1 cellular context compared by ENCODE assay signal in genomic region chr20:14984768-14985622, GRCh38.
TF ChIP-seq lines count a peak whose summit lies in the region.

No MANE protein-coding gene starts in this region.

TF ChIP-seq in HepG2, 621 proteins besides CTCF, POLR2A, EP300 and RAD21 (continued from another document and continues in another):
- TF ChIP-seq, protein P1, sequence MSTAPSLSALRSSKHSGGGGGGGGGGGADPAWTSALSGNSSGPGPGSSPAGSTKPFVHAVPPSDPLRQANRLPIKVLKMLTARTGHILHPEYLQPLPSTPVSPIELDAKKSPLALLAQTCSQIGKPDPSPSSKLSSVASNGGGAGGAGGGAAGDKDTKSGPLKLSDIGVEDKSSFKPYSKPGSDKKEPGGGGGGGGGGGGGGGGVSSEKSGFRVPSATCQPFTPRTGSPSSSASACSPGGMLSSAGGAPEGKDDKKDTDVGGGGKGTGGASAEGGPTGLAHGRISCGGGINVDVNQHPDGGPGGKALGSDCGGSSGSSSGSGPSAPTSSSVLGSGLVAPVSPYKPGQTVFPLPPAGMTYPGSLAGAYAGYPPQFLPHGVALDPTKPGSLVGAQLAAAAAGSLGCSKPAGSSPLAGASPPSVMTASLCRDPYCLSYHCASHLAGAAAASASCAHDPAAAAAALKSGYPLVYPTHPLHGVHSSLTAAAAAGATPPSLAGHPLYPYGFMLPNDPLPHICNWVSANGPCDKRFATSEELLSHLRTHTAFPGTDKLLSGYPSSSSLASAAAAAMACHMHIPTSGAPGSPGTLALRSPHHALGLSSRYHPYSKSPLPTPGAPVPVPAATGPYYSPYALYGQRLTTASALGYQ (CRISPR knock-in tag; IDR thresholded peaks at IDR 0.05): peak; percentile 97
- TF ChIP-seq ZNF720 (CRISPR knock-in tag; IDR thresholded peaks at IDR 0.05): no peak
- TF ChIP-seq BRF2 (CRISPR knock-in tag; IDR thresholded peaks at IDR 0.05): 0 out of 2 replicates have a peak, but pooled peaks have one; percentile 23
- TF ChIP-seq ZNF407 (CRISPR knock-in tag; IDR thresholded peaks at IDR 0.05; ENCODE audit: not compliant biosample characterization): no peak
- peak; percentile 61; the same call in 1 of the 2 replicates for TF ChIP-seq ETV6 (CRISPR knock-in tag; conservative IDR thresholded peaks at IDR 0.05)
- peak; percentile 58; the same call in 1 of the 2 replicates for TF ChIP-seq ZHX2 (IDR thresholded peaks at IDR 0.05; ENCODE audit: low read depth)
- peak; percentile 42; the same call in 1 of the 2 replicates for TF ChIP-seq ZHX2 (CRISPR knock-in tag; IDR thresholded peaks at IDR 0.05; ENCODE audit: borderline replicate concordance)
- peak; percentile 100 for TF ChIP-seq PAXIP1 (CRISPR knock-in tag; conservative IDR thresholded peaks at IDR 0.05)
- TF ChIP-seq ARNT (IDR thresholded peaks at IDR 0.05): no peak
- TF ChIP-seq ZEB1 (IDR thresholded peaks at IDR 0.05; ENCODE audit: insufficient replicate concordance, low read depth): peak; percentile 78
- peak; percentile 92 for TF ChIP-seq GFI1 (CRISPR knock-in tag; IDR thresholded peaks at IDR 0.05; ENCODE audit: borderline replicate concordance)
- TF ChIP-seq, protein P2, sequence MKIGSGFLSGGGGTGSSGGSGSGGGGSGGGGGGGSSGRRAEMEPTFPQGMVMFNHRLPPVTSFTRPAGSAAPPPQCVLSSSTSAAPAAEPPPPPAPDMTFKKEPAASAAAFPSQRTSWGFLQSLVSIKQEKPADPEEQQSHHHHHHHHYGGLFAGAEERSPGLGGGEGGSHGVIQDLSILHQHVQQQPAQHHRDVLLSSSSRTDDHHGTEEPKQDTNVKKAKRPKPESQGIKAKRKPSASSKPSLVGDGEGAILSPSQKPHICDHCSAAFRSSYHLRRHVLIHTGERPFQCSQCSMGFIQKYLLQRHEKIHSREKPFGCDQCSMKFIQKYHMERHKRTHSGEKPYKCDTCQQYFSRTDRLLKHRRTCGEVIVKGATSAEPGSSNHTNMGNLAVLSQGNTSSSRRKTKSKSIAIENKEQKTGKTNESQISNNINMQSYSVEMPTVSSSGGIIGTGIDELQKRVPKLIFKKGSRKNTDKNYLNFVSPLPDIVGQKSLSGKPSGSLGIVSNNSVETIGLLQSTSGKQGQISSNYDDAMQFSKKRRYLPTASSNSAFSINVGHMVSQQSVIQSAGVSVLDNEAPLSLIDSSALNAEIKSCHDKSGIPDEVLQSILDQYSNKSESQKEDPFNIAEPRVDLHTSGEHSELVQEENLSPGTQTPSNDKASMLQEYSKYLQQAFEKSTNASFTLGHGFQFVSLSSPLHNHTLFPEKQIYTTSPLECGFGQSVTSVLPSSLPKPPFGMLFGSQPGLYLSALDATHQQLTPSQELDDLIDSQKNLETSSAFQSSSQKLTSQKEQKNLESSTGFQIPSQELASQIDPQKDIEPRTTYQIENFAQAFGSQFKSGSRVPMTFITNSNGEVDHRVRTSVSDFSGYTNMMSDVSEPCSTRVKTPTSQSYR (CRISPR knock-in tag; IDR thresholded peaks at IDR 0.05; ENCODE audit: borderline replicate concordance): peak; percentile 74
- no peak for TF ChIP-seq ZFP62 (CRISPR knock-in tag; IDR thresholded peaks at IDR 0.05)
- peak; percentile 92; the same call in 1 of the 2 replicates for TF ChIP-seq ZNF512B (CRISPR knock-in tag; IDR thresholded peaks at IDR 0.05; ENCODE audit: borderline replicate concordance)
- TF ChIP-seq ZNF354B (CRISPR knock-in tag; IDR thresholded peaks at IDR 0.05): no peak
- TF ChIP-seq ZNF343 (CRISPR knock-in tag; IDR thresholded peaks at IDR 0.05): peak; percentile 81; the same call in 1 of the 2 replicates
- TF ChIP-seq ZNF567 (CRISPR knock-in tag; IDR thresholded peaks at IDR 0.05; ENCODE audit: borderline replicate concordance): peak; percentile 93; the same call in 1 of the 2 replicates
- no peak for TF ChIP-seq SRY (CRISPR knock-in tag; IDR thresholded peaks at IDR 0.05)
- TF ChIP-seq, protein P3, sequence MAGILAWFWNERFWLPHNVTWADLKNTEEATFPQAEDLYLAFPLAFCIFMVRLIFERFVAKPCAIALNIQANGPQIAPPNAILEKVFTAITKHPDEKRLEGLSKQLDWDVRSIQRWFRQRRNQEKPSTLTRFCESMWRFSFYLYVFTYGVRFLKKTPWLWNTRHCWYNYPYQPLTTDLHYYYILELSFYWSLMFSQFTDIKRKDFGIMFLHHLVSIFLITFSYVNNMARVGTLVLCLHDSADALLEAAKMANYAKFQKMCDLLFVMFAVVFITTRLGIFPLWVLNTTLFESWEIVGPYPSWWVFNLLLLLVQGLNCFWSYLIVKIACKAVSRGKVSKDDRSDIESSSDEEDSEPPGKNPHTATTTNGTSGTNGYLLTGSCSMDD (CRISPR knock-in tag; IDR thresholded peaks at IDR 0.05): no peak
- TF ChIP-seq YEATS2 (CRISPR knock-in tag; IDR thresholded peaks at IDR 0.05; ENCODE audit: borderline replicate concordance): peak; percentile 83; the same call in 1 of the 2 replicates
